8 cellular contexts compared by ENCODE assay signal in the genomic region with DNA sequence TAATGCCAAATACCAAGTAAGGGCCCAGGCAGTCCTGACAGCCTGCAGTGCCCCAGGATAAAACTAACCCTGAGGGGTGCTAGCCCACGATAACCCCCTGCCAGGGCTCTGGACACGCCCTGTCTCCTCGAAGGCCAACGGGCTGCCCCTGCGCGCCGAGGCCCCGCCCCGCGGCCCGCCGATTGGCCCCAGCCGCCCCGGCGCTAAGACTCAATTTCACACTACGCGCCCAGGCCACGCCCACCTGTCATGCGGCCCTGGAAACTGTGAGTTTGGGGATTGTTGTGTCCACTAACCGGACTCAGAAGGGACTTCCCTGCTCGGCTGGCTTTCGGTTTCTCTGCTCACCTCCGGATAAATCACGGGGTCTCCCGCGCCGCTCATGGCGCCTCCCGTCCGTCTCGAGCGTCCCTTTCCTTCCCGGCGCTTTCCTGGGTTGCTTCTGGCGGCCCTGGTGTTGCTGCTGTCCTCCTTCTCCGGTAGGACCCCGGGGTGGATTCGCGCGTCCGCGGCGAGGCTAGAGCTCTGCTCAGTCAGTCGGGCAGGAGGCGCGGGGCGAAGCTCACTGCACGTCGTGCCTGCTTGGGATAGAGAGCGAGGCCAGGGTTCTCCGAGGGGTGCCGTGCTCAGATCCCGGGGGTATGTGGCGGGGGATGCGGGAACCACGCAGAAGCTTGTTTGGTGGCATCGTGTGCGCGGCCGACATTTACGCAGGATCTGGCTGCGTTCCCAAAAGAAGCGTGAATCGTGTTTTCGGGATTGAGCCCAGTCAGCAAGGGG. TPM values are rescaled to one million over a fixed set of nuclear protein-coding genes. Genes with fewer than 3 reads are reported as not detected.
A peak's percentile ranks its signal among the peaks of the same experiment; 100 is the strongest.
DNase-seq lines count a peak whose midpoint lies in the region; ATAC-seq and TF ChIP-seq lines count a peak whose summit lies in the region.

A gene (plus strand): TSS at position 282 of the 780 bp plus-strand sequence. CDS start 101 bp downstream, at position 383.

- WGBS in esophagus squamous epithelium, 2 donors = 9 to 14% methylated on average over 10 to 14 of the region's 65 CpGs

- H3K27me3 ChIP-seq in GM06990 (replicated peaks; ENCODE audit: control insufficient read depth, insufficient read depth, low read length) (no peaks in the 10 kb centered on the region), esophagus squamous epithelium (peaks cover 0 to 32% (median 0%) of the 10 kb centered on the region in 4 donors)

- ATAC-seq in HG02623 (IDR thresholded peaks at IDR 0.05; ENCODE audit: unreplicated experiment) = peak; percentile 86
- ATAC-seq in naive B cell (ENCODE audit: low read depth in 2 of 2) = peak; percentile 98 to 99
- ATAC-seq in stimulated activated effector memory CD8-positive, alpha-beta T cell treated with anti-CD3 and anti-CD28 coated beads, Interleukin-12 subunit alpha, Interleukin-12 subunit beta, amount 100 ng/mL, for 72 hours = peak; percentile 98

- peaks cover 0 to 18% (median 7%) of the 10 kb centered on the region in 3 donors for H3K4me1 ChIP-seq in esophagus squamous epithelium

- H3K36me3 ChIP-seq in GM06990 (ENCODE audit: control insufficient read depth, insufficient read depth, low read length) = no peaks in the 10 kb centered on the region
- no peaks in the 10 kb centered on the region for H3K36me3 ChIP-seq in esophagus squamous epithelium

- no peak for TF ChIP-seq POLR2A in esophagus squamous epithelium (IDR thresholded peaks at IDR 0.05)

- H3K4me1 Mint-ChIP-seq in activated T-cell treated with anti-CD3 and anti-CD28 coated beads, Interleukin-2, amount 50 U/mL, for 24 hours (ENCODE audit: low read depth) = peaks cover 13% of the 10 kb centered on the region
- peaks cover 6 to 15% (median 13%) of the 10 kb centered on the region in 3 donors for H3K4me1 Mint-ChIP-seq in naive B cell
- H3K4me1 Mint-ChIP-seq in stimulated activated effector memory CD8-positive, alpha-beta T cell treated with anti-CD3 and anti-CD28 coated beads, Interleukin-12 subunit alpha, Interleukin-12 subunit beta, amount 100 ng/mL, for 72 hours = peaks cover 7% of the 10 kb centered on the region

- peaks cover 35% of the 10 kb centered on the region for H3K27me3 Mint-ChIP-seq in activated T-cell treated with anti-CD3 and anti-CD28 coated beads, Interleukin-2, amount 50 U/mL, for 24 hours
- no peaks in the 10 kb centered on the region for H3K27me3 Mint-ChIP-seq in naive B cell

- H3K27ac Mint-ChIP-seq in activated T-cell treated with anti-CD3 and anti-CD28 coated beads, Interleukin-2, amount 50 U/mL, for 24 hours = no peak within 1 kb of the TSS
- H3K27ac Mint-ChIP-seq in naive B cell = peak within 1 kb of the TSS in 4 of 6 donors; percentile 1 to 83 (median 36)
- H3K27ac Mint-ChIP-seq in stimulated activated effector memory CD8-positive, alpha-beta T cell treated with anti-CD3 and anti-CD28 coated beads, Interleukin-12 subunit alpha, Interleukin-12 subunit beta, amount 100 ng/mL, for 72 hours = no peak within 1 kb of the TSS

- TF ChIP-seq CTCF in GM06990 (IDR thresholded peaks at IDR 0.05; ENCODE audit: insufficient read depth, low read length, poor library complexity, severe bottlenecking) (no peak), esophagus squamous epithelium (IDR thresholded peaks at IDR 0.05) (no peak)

- H3K36me3 Mint-ChIP-seq in activated T-cell treated with anti-CD3 and anti-CD28 coated beads, Interleukin-2, amount 50 U/mL, for 24 hours (ENCODE audit: low read depth) = no peaks in the 10 kb centered on the region
- peaks cover 0 to 7% of the 10 kb centered on the region in 2 donors for H3K36me3 Mint-ChIP-seq in naive B cell
- H3K36me3 Mint-ChIP-seq in stimulated activated effector memory CD8-positive, alpha-beta T cell treated with anti-CD3 and anti-CD28 coated beads, Interleukin-12 subunit alpha, Interleukin-12 subunit beta, amount 100 ng/mL, for 72 hours = no peaks in the 10 kb centered on the region

- H3K9me3 Mint-ChIP-seq in activated T-cell treated with anti-CD3 and anti-CD28 coated beads, Interleukin-2, amount 50 U/mL, for 24 hours = no peaks in the 10 kb centered on the region
- no peaks in the 10 kb centered on the region for H3K9me3 Mint-ChIP-seq in naive B cell
- no peaks in the 10 kb centered on the region for H3K9me3 Mint-ChIP-seq in stimulated activated effector memory CD8-positive, alpha-beta T cell treated with anti-CD3 and anti-CD28 coated beads, Interleukin-12 subunit alpha, Interleukin-12 subunit beta, amount 100 ng/mL, for 72 hours

- peak within 1 kb of the TSS; percentile 73 for H3K4me3 Mint-ChIP-seq in activated T-cell treated with anti-CD3 and anti-CD28 coated beads, Interleukin-2, amount 50 U/mL, for 24 hours
- H3K4me3 Mint-ChIP-seq in naive B cell = peak within 1 kb of the TSS; percentile 68 to 92 (median 86)
- peak within 1 kb of the TSS; percentile 62 for H3K4me3 Mint-ChIP-seq in stimulated activated effector memory CD8-positive, alpha-beta T cell treated with anti-CD3 and anti-CD28 coated beads, Interleukin-12 subunit alpha, Interleukin-12 subunit beta, amount 100 ng/mL, for 72 hours

- no peak within 1 kb of the TSS for H3K27ac ChIP-seq in esophagus squamous epithelium

- peak within 1 kb of the TSS; percentile 69 for H3K4me3 ChIP-seq in GM06990 (replicated peaks; ENCODE audit: low read depth, low read length)
- H3K4me3 ChIP-seq in esophagus squamous epithelium = peak within 1 kb of the TSS; percentile 40 to 71 (median 51)

- H3K9me3 ChIP-seq in esophagus squamous epithelium = no peaks in the 10 kb centered on the region

- DNase-seq in GM06990 (ENCODE audit: extremely low read depth, insufficient read length) (peak; percentile 73), NCI-H748 treated with DMSO at 0.1 percent for 48 hours (lab: John Stamatoyannopoulos, UW) (peak; percentile 74), esophagus squamous epithelium (lab: John Stamatoyannopoulos, UW) (no peak), naive B cell (peak; percentile 77), NCI-H187 treated with DMSO at 0.1 percent for 48 hours (lab: John Stamatoyannopoulos, UW) (no peak)
- peak; percentile 80 for DNase-seq in activated T-cell treated with anti-CD3 and anti-CD28 coated beads, Interleukin-2, amount 50 U/mL, for 24 hours
- DNase-seq in stimulated activated effector memory CD8-positive, alpha-beta T cell treated with anti-CD3 and anti-CD28 coated beads, Interleukin-12 subunit alpha, Interleukin-12 subunit beta, amount 100 ng/mL, for 72 hours (ENCODE audit: low spot score in 2 of 2) = peak; percentile 58 to 82

- intact Hi-C loops in esophagus squamous epithelium (cut with DNase I) = no loop called here

RNA-seq across cellular contexts. Expression of the gene that starts here (rescaled TPM):
- total RNA-seq in esophagus squamous epithelium = not detected
- not detected for polyA plus RNA-seq in naive B cell (ENCODE audit: low read depth in 6 of 6)

Comparison
In these comparisons a context has a peak if more than half of its experiments do, and no peak if none do; other contexts are left out.
1. Peak in DNase-seq and ATAC-seq in naive B cell; RNA of the gene not detected or under 1 TPM.
2. DNase-seq: peak in GM06990 (single experiment), NCI-H748 treated with DMSO at 0.1 percent for 48 hours (single experiment), activated T-cell treated with anti-CD3 and anti-CD28 coated beads, Interleukin-2, amount 50 U/mL, for 24 hours (single experiment) and stimulated activated effector memory CD8-positive, alpha-beta T cell treated with anti-CD3 and anti-CD28 coated beads, Interleukin-12 subunit alpha, Interleukin-12 subunit beta, amount 100 ng/mL, for 72 hours (2 of 2); none in esophagus squamous epithelium (single experiment) and NCI-H187 treated with DMSO at 0.1 percent for 48 hours (single experiment).
3. H3K27ac Mint-ChIP-seq: peak in naive B cell (4 of 6); none in activated T-cell treated with anti-CD3 and anti-CD28 coated beads, Interleukin-2, amount 50 U/mL, for 24 hours (single experiment) and stimulated activated effector memory CD8-positive, alpha-beta T cell treated with anti-CD3 and anti-CD28 coated beads, Interleukin-12 subunit alpha, Interleukin-12 subunit beta, amount 100 ng/mL, for 72 hours (single experiment).
4. Peak in every context shown above with its lines, with median percentiles within 50 percentile points of each other: ATAC-seq and H3K4me3 Mint-ChIP-seq.